ENCODE assay signal across 1 cellular context in the genomic region with DNA sequence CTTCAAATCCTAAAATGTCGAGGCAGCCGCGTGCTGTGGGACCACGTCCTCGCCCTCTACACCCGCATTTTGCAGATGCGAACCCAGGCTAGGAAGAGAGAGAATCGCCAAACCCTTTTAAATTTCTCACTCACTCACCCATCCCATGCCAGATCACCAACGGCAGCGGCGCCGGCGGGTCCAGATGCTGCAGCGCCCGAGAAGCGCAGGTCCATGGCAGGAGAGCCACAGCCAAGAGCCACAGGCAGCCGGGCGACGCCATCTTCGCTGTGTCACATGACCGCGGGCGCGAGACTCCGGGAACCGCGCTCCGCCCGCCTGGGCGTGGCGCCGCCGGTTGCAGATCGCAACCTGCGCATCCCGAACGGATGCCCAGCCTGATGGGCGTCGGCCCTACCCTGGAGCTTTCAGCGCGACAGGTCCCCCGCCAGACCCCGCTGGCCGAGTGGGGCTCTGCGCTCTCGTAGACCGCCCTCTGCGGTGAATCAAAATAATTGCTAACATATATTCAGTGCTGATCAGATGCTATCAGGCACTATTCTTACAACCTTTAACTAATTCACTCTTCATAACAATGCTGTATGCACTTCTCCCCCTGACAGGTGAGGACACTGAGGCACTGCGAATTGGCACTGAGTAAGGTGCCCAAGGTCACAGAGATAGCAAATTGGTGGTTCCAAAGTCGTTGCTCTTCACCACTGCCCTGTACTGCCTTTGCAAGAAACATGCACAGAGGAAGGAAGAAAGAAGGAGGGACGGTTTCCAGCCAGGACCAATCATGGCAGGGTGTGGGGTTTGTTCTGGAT.
TF ChIP-seq lines count a peak whose summit lies in the region.

TSS of gene PPT1 (minus strand) at position 276 of the 806 bp plus-strand sequence. CDS start at position 262, 14 bp downstream.

TF ChIP-seq in H1, 55 proteins besides CTCF, POLR2A, EP300 and RAD21:
- TF ChIP-seq CBX8 (IDR thresholded peaks at IDR 0.05; ENCODE audit: borderline replicate concordance, low read depth, low read length) (no peak), BCL11A (IDR thresholded peaks at IDR 0.05; ENCODE audit: low read depth in 2 of 2, low read length in 2 of 2) (no peak), RFX5 (IDR thresholded peaks at IDR 0.05; ENCODE audit: borderline replicate concordance, low read depth, low read length) (no peak), TAF7 (optimal IDR thresholded peaks at IDR 0.05; ENCODE audit: borderline replicate concordance, low read depth, low read length) (peak; percentile 46), E2F6 (IDR thresholded peaks at IDR 0.05) (peak; percentile 97), KDM5A (IDR thresholded peaks at IDR 0.05; ENCODE audit: low read length) (peak; percentile 96), FOSL1 (IDR thresholded peaks at IDR 0.05; ENCODE audit: insufficient read depth, low read depth, low read length) (peak; percentile 37; the same call in 1 of the 2 replicates), EZH2 (IDR thresholded peaks at IDR 0.05; ENCODE audit: low read depth, low read length, severe bottlenecking) (no peak), JUN (IDR thresholded peaks at IDR 0.05; ENCODE audit: low read depth, low read length) (no peak), CREB1 (IDR thresholded peaks at IDR 0.05) (peak; percentile 30; the same call in 1 of the 2 replicates), POLR2AphosphoS5 (IDR thresholded peaks at IDR 0.05; ENCODE audit: low read depth, low read length) (peak; percentile 83), SIRT6 (IDR thresholded peaks at IDR 0.05; ENCODE audit: low read length) (no peak), YY1 (IDR thresholded peaks at IDR 0.05; ENCODE audit: low read depth, low read length) (peak; percentile 96), EGR1 (IDR thresholded peaks at IDR 0.05; ENCODE audit: borderline replicate concordance, low read depth, low read length) (no peak), SIX5 (IDR thresholded peaks at IDR 0.05; ENCODE audit: low read depth, low read length) (no peak), ZNF274 (IDR thresholded peaks at IDR 0.05; ENCODE audit: borderline replicate concordance, extremely low read depth, low read length) (no peak), SP1 (IDR thresholded peaks at IDR 0.05; ENCODE audit: low read depth, low read length) (no peak), NRF1 (IDR thresholded peaks at IDR 0.05; ENCODE audit: low read depth, low read length) (no peak), KDM1A (IDR thresholded peaks at IDR 0.05; ENCODE audit: borderline replicate concordance, low read length) (no peak), TCF12 (IDR thresholded peaks at IDR 0.05; ENCODE audit: low read depth, low read length) (no peak), BACH1 (IDR thresholded peaks at IDR 0.05; ENCODE audit: low read length) (no peak), TEAD4 (IDR thresholded peaks at IDR 0.05; ENCODE audit: low read depth, low read length) (no peak), HDAC2 (IDR thresholded peaks at IDR 0.05; ENCODE audit: borderline replicate concordance in 1 of 2, low read depth in 2 of 2, low read length in 2 of 2) (peak in 1 of 2 experiments; percentile 94; a peak in 2 of 4 replicates), CTBP2 (IDR thresholded peaks at IDR 0.05; ENCODE audit: borderline replicate concordance, insufficient read depth, insufficient read length, low read length) (peak; percentile 71), PHF8 (conservative IDR thresholded peaks at IDR 0.05; ENCODE audit: low read depth, low read length) (peak; percentile 93), SAP30 (IDR thresholded peaks at IDR 0.05; ENCODE audit: insufficient read depth, insufficient replicate concordance, low read length) (peak; percentile 57), CEBPB (IDR thresholded peaks at IDR 0.05; ENCODE audit: low read depth, low read length) (no peak), HDAC6 (IDR thresholded peaks at IDR 0.05; ENCODE audit: low read depth, low read length) (no peak), RXRA (IDR thresholded peaks at IDR 0.05; ENCODE audit: insufficient read depth, low read depth, low read length) (no peak), SP4 (IDR thresholded peaks at IDR 0.05; ENCODE audit: low read length) (peak; percentile 79; the same call in 1 of the 2 replicates), SP2 (IDR thresholded peaks at IDR 0.05; ENCODE audit: low read length) (no peak), MAX (IDR thresholded peaks at IDR 0.05) (peak; percentile 97), CBX5 (IDR thresholded peaks at IDR 0.05; ENCODE audit: low read depth, low read length) (no peak), BRCA1 (IDR thresholded peaks at IDR 0.05; ENCODE audit: low read depth, low read length) (no peak; the same call in 1 of the 2 replicates), POU5F1 (IDR thresholded peaks at IDR 0.05; ENCODE audit: low read depth, low read length) (no peak), GTF2F1 (IDR thresholded peaks at IDR 0.05; ENCODE audit: borderline replicate concordance, low read depth, low read length) (no peak), CHD1 (IDR thresholded peaks at IDR 0.05; ENCODE audit: low read depth, low read length) (no peak), KDM4A (IDR thresholded peaks at IDR 0.05; ENCODE audit: low read depth, low read length, severe bottlenecking) (peak; percentile 92), TAF1 (IDR thresholded peaks at IDR 0.05; ENCODE audit: low read depth, low read length) (peak; percentile 94), CHD2 (IDR thresholded peaks at IDR 0.05; ENCODE audit: low read length) (0 out of 2 replicates have a peak, but pooled peaks have one; percentile 11), SIN3A (conservative IDR thresholded peaks at IDR 0.05 in 1 of 2, IDR thresholded peaks at IDR 0.05 in 1 of 2; ENCODE audit: low read depth in 1 of 2, low read length in 2 of 2) (peak in 1 of 2 experiments; percentile 86; a peak in 2 of 4 replicates), ASH2L (IDR thresholded peaks at IDR 0.05; ENCODE audit: low read length) (peak; percentile 69), SUZ12 (IDR thresholded peaks at IDR 0.05; ENCODE audit: low read length) (no peak), SRF (IDR thresholded peaks at IDR 0.05; ENCODE audit: low read depth, low read length) (no peak), JUND (IDR thresholded peaks at IDR 0.05; ENCODE audit: low read length) (no peak), TBP (IDR thresholded peaks at IDR 0.05; ENCODE audit: low read depth, low read length) (peak; percentile 79), NANOG (IDR thresholded peaks at IDR 0.05; ENCODE audit: insufficient read depth, low read depth, low read length, poor library complexity, severe bottlenecking) (no peak), GABPA (IDR thresholded peaks at IDR 0.05; ENCODE audit: borderline replicate concordance, insufficient read depth, low read length) (no peak), RBBP5 (IDR thresholded peaks at IDR 0.05; ENCODE audit: borderline replicate concordance, low read depth, low read length) (peak; percentile 72), MAFK (IDR thresholded peaks at IDR 0.05; ENCODE audit: low read depth, low read length) (no peak), RNF2 (IDR thresholded peaks at IDR 0.05; ENCODE audit: borderline replicate concordance, low read depth, low read length, missing control alignments, poor library complexity, severe bottlenecking) (no peak)
- TF ChIP-seq, protein P1, sequence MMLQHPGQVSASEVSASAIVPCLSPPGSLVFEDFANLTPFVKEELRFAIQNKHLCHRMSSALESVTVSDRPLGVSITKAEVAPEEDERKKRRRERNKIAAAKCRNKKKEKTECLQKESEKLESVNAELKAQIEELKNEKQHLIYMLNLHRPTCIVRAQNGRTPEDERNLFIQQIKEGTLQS (IDR thresholded peaks at IDR 0.05; ENCODE audit: insufficient read depth, low read depth, low read length), result peak; percentile 68; the same call in 1 of the 2 replicates
- TF ChIP-seq, protein P2, sequence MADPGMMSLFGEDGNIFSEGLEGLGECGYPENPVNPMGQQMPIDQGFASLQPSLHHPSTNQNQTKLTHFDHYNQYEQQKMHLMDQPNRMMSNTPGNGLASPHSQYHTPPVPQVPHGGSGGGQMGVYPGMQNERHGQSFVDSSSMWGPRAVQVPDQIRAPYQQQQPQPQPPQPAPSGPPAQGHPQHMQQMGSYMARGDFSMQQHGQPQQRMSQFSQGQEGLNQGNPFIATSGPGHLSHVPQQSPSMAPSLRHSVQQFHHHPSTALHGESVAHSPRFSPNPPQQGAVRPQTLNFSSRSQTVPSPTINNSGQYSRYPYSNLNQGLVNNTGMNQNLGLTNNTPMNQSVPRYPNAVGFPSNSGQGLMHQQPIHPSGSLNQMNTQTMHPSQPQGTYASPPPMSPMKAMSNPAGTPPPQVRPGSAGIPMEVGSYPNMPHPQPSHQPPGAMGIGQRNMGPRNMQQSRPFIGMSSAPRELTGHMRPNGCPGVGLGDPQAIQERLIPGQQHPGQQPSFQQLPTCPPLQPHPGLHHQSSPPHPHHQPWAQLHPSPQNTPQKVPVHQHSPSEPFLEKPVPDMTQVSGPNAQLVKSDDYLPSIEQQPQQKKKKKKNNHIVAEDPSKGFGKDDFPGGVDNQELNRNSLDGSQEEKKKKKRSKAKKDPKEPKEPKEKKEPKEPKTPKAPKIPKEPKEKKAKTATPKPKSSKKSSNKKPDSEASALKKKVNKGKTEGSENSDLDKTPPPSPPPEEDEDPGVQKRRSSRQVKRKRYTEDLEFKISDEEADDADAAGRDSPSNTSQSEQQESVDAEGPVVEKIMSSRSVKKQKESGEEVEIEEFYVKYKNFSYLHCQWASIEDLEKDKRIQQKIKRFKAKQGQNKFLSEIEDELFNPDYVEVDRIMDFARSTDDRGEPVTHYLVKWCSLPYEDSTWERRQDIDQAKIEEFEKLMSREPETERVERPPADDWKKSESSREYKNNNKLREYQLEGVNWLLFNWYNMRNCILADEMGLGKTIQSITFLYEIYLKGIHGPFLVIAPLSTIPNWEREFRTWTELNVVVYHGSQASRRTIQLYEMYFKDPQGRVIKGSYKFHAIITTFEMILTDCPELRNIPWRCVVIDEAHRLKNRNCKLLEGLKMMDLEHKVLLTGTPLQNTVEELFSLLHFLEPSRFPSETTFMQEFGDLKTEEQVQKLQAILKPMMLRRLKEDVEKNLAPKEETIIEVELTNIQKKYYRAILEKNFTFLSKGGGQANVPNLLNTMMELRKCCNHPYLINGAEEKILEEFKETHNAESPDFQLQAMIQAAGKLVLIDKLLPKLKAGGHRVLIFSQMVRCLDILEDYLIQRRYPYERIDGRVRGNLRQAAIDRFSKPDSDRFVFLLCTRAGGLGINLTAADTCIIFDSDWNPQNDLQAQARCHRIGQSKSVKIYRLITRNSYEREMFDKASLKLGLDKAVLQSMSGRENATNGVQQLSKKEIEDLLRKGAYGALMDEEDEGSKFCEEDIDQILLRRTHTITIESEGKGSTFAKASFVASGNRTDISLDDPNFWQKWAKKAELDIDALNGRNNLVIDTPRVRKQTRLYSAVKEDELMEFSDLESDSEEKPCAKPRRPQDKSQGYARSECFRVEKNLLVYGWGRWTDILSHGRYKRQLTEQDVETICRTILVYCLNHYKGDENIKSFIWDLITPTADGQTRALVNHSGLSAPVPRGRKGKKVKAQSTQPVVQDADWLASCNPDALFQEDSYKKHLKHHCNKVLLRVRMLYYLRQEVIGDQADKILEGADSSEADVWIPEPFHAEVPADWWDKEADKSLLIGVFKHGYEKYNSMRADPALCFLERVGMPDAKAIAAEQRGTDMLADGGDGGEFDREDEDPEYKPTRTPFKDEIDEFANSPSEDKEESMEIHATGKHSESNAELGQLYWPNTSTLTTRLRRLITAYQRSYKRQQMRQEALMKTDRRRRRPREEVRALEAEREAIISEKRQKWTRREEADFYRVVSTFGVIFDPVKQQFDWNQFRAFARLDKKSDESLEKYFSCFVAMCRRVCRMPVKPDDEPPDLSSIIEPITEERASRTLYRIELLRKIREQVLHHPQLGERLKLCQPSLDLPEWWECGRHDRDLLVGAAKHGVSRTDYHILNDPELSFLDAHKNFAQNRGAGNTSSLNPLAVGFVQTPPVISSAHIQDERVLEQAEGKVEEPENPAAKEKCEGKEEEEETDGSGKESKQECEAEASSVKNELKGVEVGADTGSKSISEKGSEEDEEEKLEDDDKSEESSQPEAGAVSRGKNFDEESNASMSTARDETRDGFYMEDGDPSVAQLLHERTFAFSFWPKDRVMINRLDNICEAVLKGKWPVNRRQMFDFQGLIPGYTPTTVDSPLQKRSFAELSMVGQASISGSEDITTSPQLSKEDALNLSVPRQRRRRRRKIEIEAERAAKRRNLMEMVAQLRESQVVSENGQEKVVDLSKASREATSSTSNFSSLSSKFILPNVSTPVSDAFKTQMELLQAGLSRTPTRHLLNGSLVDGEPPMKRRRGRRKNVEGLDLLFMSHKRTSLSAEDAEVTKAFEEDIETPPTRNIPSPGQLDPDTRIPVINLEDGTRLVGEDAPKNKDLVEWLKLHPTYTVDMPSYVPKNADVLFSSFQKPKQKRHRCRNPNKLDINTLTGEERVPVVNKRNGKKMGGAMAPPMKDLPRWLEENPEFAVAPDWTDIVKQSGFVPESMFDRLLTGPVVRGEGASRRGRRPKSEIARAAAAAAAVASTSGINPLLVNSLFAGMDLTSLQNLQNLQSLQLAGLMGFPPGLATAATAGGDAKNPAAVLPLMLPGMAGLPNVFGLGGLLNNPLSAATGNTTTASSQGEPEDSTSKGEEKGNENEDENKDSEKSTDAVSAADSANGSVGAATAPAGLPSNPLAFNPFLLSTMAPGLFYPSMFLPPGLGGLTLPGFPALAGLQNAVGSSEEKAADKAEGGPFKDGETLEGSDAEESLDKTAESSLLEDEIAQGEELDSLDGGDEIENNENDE (IDR thresholded peaks at IDR 0.05; ENCODE audit: insufficient replicate concordance, low read length), result no peak
- TF ChIP-seq, protein P3, sequence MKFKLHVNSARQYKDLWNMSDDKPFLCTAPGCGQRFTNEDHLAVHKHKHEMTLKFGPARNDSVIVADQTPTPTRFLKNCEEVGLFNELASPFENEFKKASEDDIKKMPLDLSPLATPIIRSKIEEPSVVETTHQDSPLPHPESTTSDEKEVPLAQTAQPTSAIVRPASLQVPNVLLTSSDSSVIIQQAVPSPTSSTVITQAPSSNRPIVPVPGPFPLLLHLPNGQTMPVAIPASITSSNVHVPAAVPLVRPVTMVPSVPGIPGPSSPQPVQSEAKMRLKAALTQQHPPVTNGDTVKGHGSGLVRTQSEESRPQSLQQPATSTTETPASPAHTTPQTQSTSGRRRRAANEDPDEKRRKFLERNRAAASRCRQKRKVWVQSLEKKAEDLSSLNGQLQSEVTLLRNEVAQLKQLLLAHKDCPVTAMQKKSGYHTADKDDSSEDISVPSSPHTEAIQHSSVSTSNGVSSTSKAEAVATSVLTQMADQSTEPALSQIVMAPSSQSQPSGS (IDR thresholded peaks at IDR 0.05; ENCODE audit: low read length), result no peak
- TF ChIP-seq, protein P4, sequence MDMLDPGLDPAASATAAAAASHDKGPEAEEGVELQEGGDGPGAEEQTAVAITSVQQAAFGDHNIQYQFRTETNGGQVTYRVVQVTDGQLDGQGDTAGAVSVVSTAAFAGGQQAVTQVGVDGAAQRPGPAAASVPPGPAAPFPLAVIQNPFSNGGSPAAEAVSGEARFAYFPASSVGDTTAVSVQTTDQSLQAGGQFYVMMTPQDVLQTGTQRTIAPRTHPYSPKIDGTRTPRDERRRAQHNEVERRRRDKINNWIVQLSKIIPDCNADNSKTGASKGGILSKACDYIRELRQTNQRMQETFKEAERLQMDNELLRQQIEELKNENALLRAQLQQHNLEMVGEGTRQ (IDR thresholded peaks at IDR 0.05; ENCODE audit: low read length), result peak; percentile 88
